ENCODE assay signal across 11 cellular contexts in the genomic region with DNA sequence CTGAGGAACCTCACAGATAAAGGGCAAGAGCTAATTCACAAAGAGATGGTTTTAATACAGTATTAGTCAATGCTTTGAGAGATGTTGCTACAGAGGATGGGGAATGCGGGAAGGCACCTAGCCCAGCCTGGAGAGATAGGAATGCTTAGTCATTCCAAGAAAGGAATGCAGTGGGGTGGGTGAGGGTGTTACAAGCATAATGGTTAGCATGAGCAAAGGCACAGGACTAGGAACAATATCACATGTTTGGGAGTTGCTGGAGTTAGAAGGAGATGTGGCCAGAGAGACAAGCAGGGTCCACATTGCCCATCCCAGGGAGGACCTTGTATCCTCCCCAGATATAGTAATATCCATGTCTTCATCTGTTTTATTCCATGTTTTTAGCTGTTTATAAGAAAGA.
DNase-seq lines count a peak whose midpoint lies in the region; FAIRE-seq and TF ChIP-seq lines count a peak whose summit lies in the region.
"Had no signal": no experiment of that assay in that cellular context is flagged by ENCODE, and none has a peak within 500 bp of the region (broad histone marks: within the 10 kb centered on the region; RNA-seq: fewer than 3 reads in every experiment).

No MANE protein-coding gene starts in this region.

- CTCF ChIA-PET in BJ (lab: Yijun Ruan, JAX) (interaction anchor here (1.0 to 1.4 kb wide), 4 partner anchors 9 to 185 kb away, joined by 3 to 5 read pairs (median 4); no protein-coding TSS in a partner anchor), HEK293T (lab: Yijun Ruan, JAX) (no interaction called here)

- DNase-seq in BJ (ENCODE audit: low read depth) = peak; percentile 67
- DNase-seq in bronchial epithelial cell (ENCODE audit: low read depth) = peak; percentile 92
- DNase-seq in kidney tubule cell (ENCODE audit: low spot score) = peak; percentile 91
- no peak for DNase-seq in substantia nigra (lab: John Stamatoyannopoulos, UW)
- no peak for DNase-seq in HEK293T (ENCODE audit: extremely low spot score)
- DNase-seq in activated T-cell treated with anti-CD3 and anti-CD28 coated beads, Interleukin-2, amount 50 U/mL, for 48 hours = no peak
- no peak for DNase-seq in NCI-H82 treated with DMSO at 0.1 percent for 48 hours (lab: John Stamatoyannopoulos, UW; ENCODE audit: unreplicated experiment)
- DNase-seq: NCI-H2029 treated with DMSO at 0.1 percent for 48 hours, nephron progenitor cell had no signal

- FAIRE-seq in bronchial epithelial cell (lab: Jason Lieb, UNC) = peak; percentile 90

- peak overlapping the region; percentile 38; the same call in 1 of the 2 replicates for H3K9ac ChIP-seq in HUES48 (ENCODE audit: low read depth, low read length)

- POLR2A ChIA-PET in BJ (lab: Charles Lee) = no interaction called here
- POLR2A ChIA-PET in HEK293T (lab: Yijun Ruan, JAX) = interaction anchor here (0.6 kb wide), 1 partner anchor 10 kb away, joined by 3 read pairs; no protein-coding TSS in a partner anchor

- H3K36me3 ChIP-seq in BJ (ENCODE audit: control insufficient read depth, insufficient read depth, low read length) (no peaks in the 10 kb centered on the region), HUES48 (ENCODE audit: control insufficient read depth, insufficient read depth, low read length) (no peaks in the 10 kb centered on the region), bronchial epithelial cell (ENCODE audit: control insufficient read depth, insufficient read depth, low read length) (no peaks in the 10 kb centered on the region)
- H3K36me3 ChIP-seq: tibial nerve had no signal

- H3K27me3 ChIP-seq in BJ (ENCODE audit: control insufficient read depth, insufficient read depth, low read length) (no peaks in the 10 kb centered on the region), HUES48 (ENCODE audit: control insufficient read depth, insufficient read depth, low read length) (no peaks in the 10 kb centered on the region), bronchial epithelial cell (ENCODE audit: control insufficient read depth, insufficient read depth, low read length) (no peaks in the 10 kb centered on the region)
- H3K27me3 ChIP-seq: tibial nerve had no signal

- no peaks in the 10 kb centered on the region for H3K9me3 ChIP-seq in HUES48 (ENCODE audit: control insufficient read depth, insufficient read depth, low read length)

- H3K27ac ChIP-seq in HUES48 (ENCODE audit: low read depth, low read length) (peak overlapping the region; percentile 68), substantia nigra (ENCODE audit: low read depth, low read length, poor library complexity, severe bottlenecking) (no peak overlapping the region)
- H3K27ac ChIP-seq: tibial nerve had no signal

- peaks cover 27% of the 10 kb centered on the region for H3K4me1 ChIP-seq in HUES48 (ENCODE audit: control insufficient read depth, insufficient read depth, low read length)
- H3K4me1 ChIP-seq: tibial nerve had no signal

- TF ChIP-seq CTCF in BJ (IDR thresholded peaks at IDR 0.05; ENCODE audit: insufficient read depth, low read depth, low read length) = no peak
- TF ChIP-seq CTCF in bronchial epithelial cell (IDR thresholded peaks at IDR 0.05; ENCODE audit: insufficient read depth, low read length, severe bottlenecking) = no peak

- no peak overlapping the region for H3K4me3 ChIP-seq in BJ (ENCODE audit: low read depth, low read length)
- H3K4me3 ChIP-seq in HUES48 (ENCODE audit: low read depth, low read length) = peak overlapping the region; percentile 26; the same call in 1 of the 2 replicates
- no peak overlapping the region for H3K4me3 ChIP-seq in bronchial epithelial cell (ENCODE audit: low read depth, low read length)
- H3K4me3 ChIP-seq: tibial nerve had no signal

TF ChIP-seq in HEK293T, 16 proteins besides CTCF, POLR2A, EP300 and RAD21:
- TF ChIP-seq, protein P1, sequence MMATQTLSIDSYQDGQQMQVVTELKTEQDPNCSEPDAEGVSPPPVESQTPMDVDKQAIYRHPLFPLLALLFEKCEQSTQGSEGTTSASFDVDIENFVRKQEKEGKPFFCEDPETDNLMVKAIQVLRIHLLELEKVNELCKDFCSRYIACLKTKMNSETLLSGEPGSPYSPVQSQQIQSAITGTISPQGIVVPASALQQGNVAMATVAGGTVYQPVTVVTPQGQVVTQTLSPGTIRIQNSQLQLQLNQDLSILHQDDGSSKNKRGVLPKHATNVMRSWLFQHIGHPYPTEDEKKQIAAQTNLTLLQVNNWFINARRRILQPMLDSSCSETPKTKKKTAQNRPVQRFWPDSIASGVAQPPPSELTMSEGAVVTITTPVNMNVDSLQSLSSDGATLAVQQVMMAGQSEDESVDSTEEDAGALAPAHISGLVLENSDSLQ (IDR thresholded peaks at IDR 0.05) = no peak
- no peak for TF ChIP-seq HDGF (IDR thresholded peaks at IDR 0.05; ENCODE audit: borderline replicate concordance)
- no peak for TF ChIP-seq BHLHE40 (IDR thresholded peaks at IDR 0.05; ENCODE audit: borderline replicate concordance)
- TF ChIP-seq FOXA1 (IDR thresholded peaks at IDR 0.05) = no peak
- TF ChIP-seq ARNT (IDR thresholded peaks at IDR 0.05) = no peak
- TF ChIP-seq ELF4 (IDR thresholded peaks at IDR 0.05) = no peak
- no peak for TF ChIP-seq ZNF384 (IDR thresholded peaks at IDR 0.05)
- no peak for TF ChIP-seq TARDBP (IDR thresholded peaks at IDR 0.05)
- no peak for TF ChIP-seq L3MBTL2 (conservative IDR thresholded peaks at IDR 0.05)

Comparison
In these comparisons a context has a peak if more than half of its experiments do, and no peak if none do; other contexts are left out.
1. DNase-seq: peak in BJ (single experiment), bronchial epithelial cell (single experiment) and kidney tubule cell (single experiment); none in substantia nigra (0 of 49), HEK293T (single experiment), activated T-cell treated with anti-CD3 and anti-CD28 coated beads, Interleukin-2, amount 50 U/mL, for 48 hours (0 of 2) and NCI-H82 treated with DMSO at 0.1 percent for 48 hours (single experiment).